In genomic region chr9:115556432-115556831, GRCh38 we compare ENCODE assay signal across 28 cellular contexts.
"Had no signal": no experiment of that assay in that cellular context is flagged by ENCODE, and none has a peak within 500 bp of the region (broad histone marks: within the 10 kb centered on the region; RNA-seq: fewer than 3 reads in every experiment).

No MANE protein-coding gene starts in this region.

- DNase-seq: naive thymus-derived CD4-positive, alpha-beta T cell; natural killer cell; nucleus accumbens; pancreas; right cardiac atrium; sigmoid colon; small intestine; stimulated activated CD4-positive, alpha-beta T cell treated with anti-CD3 and anti-CD28 coated beads, Interleukin-15, amount 100 ng/mL, for 24 hours; stimulated activated CD4-positive, alpha-beta T cell treated with anti-CD3 and anti-CD28 coated beads, Interleukin-2, amount 100 ng/mL, for 24 hours; stimulated activated CD4-positive, alpha-beta T cell treated with anti-CD3 and anti-CD28 coated beads, Interleukin-2, amount 100 ng/mL, for 48 hours; stimulated activated CD4-positive, alpha-beta T cell treated with anti-CD3 and anti-CD28 coated beads, Interleukin-4, amount 100 ng/mL, for 24 hours; stimulated activated naive B cell treated with anti-CD40 and anti-IgM and Interleukin-4, amounts not matched to agents 10 μg/mL and 1 μg/mL and 100 μg/mL, for 72 hours; stimulated activated naive CD4-positive, alpha-beta T cell treated with Interleukin-2 at 50 U/mL for 16 hours; stomach; testis; tibial artery; transverse colon; upper lobe of left lung had no signal

- H3K36me3 Mint-ChIP-seq: natural killer cell; stimulated activated effector memory CD8-positive, alpha-beta T cell treated with anti-CD3 and anti-CD28 coated beads, Interleukin-12 subunit alpha, Interleukin-12 subunit beta, amount 100 ng/mL, for 72 hours had no signal

- H3K36me3 ChIP-seq: neutrophil, pancreas, prostate gland, right lobe of liver, sigmoid colon, stomach, suprapubic skin, tibial artery, transverse colon, upper lobe of left lung, vagina had no signal

- H3K4me1 Mint-ChIP-seq: naive thymus-derived CD4-positive, alpha-beta T cell; natural killer cell; nephron; neural crest cell; stimulated activated effector memory CD8-positive, alpha-beta T cell treated with anti-CD3 and anti-CD28 coated beads, Interleukin-12 subunit alpha, Interleukin-12 subunit beta, amount 100 ng/mL, for 72 hours; stimulated activated naive B cell treated with anti-CD40 and anti-IgM and Interleukin-4, amounts not matched to agents 10 μg/mL and 1 μg/mL and 100 μg/mL, for 72 hours had no signal

- H3K27ac Mint-ChIP-seq: naive thymus-derived CD4-positive, alpha-beta T cell; natural killer cell; nephron; stimulated activated effector memory CD8-positive, alpha-beta T cell treated with anti-CD3 and anti-CD28 coated beads, Interleukin-12 subunit alpha, Interleukin-12 subunit beta, amount 100 ng/mL, for 72 hours; stimulated activated naive B cell treated with anti-CD40 and anti-IgM and Interleukin-4, amounts not matched to agents 10 μg/mL and 1 μg/mL and 100 μg/mL, for 72 hours; stimulated activated naive CD8-positive, alpha-beta T cell treated with anti-CD3 and anti-CD28 coated beads, Interleukin-15, Interleukin-2, amounts not matched to agents 100 ng/mL and 50 ng/mL, for 24 hours had no signal

- FAIRE-seq: pancreas, small intestine, urothelium cell line had no signal

- ATAC-seq: naive thymus-derived CD4-positive, alpha-beta T cell; natural killer cell; pancreas; right cardiac atrium; right lobe of liver; stimulated activated effector memory CD8-positive, alpha-beta T cell treated with anti-CD3 and anti-CD28 coated beads, Interleukin-12 subunit alpha, Interleukin-12 subunit beta, amount 100 ng/mL, for 72 hours; stimulated activated naive B cell treated with anti-CD40 and anti-IgM and Interleukin-4, amounts not matched to agents 10 μg/mL and 1 μg/mL and 100 μg/mL, for 72 hours had no signal

- H3K4me3 Mint-ChIP-seq: naive thymus-derived CD4-positive, alpha-beta T cell; natural killer cell; nephron; neural crest cell; stimulated activated effector memory CD8-positive, alpha-beta T cell treated with anti-CD3 and anti-CD28 coated beads, Interleukin-12 subunit alpha, Interleukin-12 subunit beta, amount 100 ng/mL, for 72 hours; stimulated activated naive B cell treated with anti-CD40 and anti-IgM and Interleukin-4, amounts not matched to agents 10 μg/mL and 1 μg/mL and 100 μg/mL, for 72 hours; stimulated activated naive CD8-positive, alpha-beta T cell treated with anti-CD3 and anti-CD28 coated beads, Interleukin-15, Interleukin-2, amounts not matched to agents 100 ng/mL and 50 ng/mL, for 24 hours had no signal

- H3K27ac ChIP-seq: neutrophil, pancreas, prostate gland, right lobe of liver, sigmoid colon, stomach, suprapubic skin, testis, tibial artery, transverse colon, upper lobe of left lung, vagina had no signal

- H3K4me1 ChIP-seq: pancreas, prostate gland, right lobe of liver, sigmoid colon, stomach, suprapubic skin, testis, tibial artery, transverse colon, upper lobe of left lung, vagina had no signal

- H3K4me3 ChIP-seq: pancreas, prostate gland, right lobe of liver, sigmoid colon, stomach, suprapubic skin, testis, tibial artery, transverse colon, upper lobe of left lung, vagina had no signal

- H3K9me3 ChIP-seq: neutrophil, pancreas, right lobe of liver, testis, vagina had no signal

- H3K27me3 Mint-ChIP-seq: stimulated activated naive B cell treated with anti-CD40 and anti-IgM and Interleukin-4, amounts not matched to agents 10 μg/mL and 1 μg/mL and 100 μg/mL, for 72 hours had no signal

- H3K27me3 ChIP-seq: neutrophil, right lobe of liver, sigmoid colon, stomach, suprapubic skin, testis, tibial artery, transverse colon, upper lobe of left lung, vagina had no signal
